8 cellular contexts compared by ENCODE assay signal in the genomic region with DNA sequence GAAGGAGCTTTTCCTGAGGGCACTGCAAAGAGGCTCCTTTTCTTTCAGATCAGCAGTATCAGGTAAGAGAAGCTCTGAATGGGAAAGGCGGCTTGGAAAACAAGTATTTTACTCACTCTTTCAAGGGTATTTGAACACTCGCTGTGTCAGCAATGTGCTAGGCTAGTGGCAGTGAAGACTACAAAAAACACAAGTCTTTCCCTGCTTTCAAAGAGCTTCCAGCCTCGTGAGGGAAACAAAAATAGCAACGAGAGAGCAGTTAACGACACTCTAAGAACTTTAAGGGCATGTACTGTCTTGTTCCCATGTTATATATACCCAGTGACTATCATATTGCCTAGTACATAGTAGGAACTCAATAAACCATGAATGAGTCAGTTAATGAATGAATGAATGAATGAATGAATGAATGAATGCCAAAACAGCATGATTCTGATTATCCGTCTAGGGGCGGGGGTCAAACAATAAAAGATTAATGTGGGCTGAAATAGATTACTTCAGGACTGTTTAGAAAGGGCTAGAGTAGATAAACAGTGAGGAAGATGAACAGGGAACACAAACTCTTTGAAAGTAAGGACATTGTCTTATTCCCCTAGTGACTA. TPM values are rescaled to one million over a fixed set of nuclear protein-coding genes. Genes with fewer than 3 reads are reported as not detected.
DNase-seq lines count a peak whose midpoint lies in the region; ATAC-seq and TF ChIP-seq lines count a peak whose summit lies in the region.

No MANE protein-coding gene starts in this region.

- peaks cover 0 to 2% of the 10 kb centered on the region in 2 donors for H3K36me3 Mint-ChIP-seq in CD4-positive, alpha-beta memory T cell
- H3K36me3 Mint-ChIP-seq in naive thymus-derived CD8-positive, alpha-beta T cell, result no peaks in the 10 kb centered on the region

- peak overlapping the region; percentile 55 to 96 (median 95) for H3K27ac Mint-ChIP-seq in CD4-positive, alpha-beta memory T cell
- peak overlapping the region in 8 of 10 donors; percentile 21 to 98 (median 96) for H3K27ac Mint-ChIP-seq in naive thymus-derived CD8-positive, alpha-beta T cell

- no peak overlapping the region for H3K4me3 ChIP-seq in CD4-positive, alpha-beta memory T cell (ENCODE audit: low read length in 2 of 2)
- H3K4me3 ChIP-seq in colonic mucosa, result peak overlapping the region; percentile 49

- H3K27ac ChIP-seq in CD4-positive, alpha-beta memory T cell (ENCODE audit: low read depth, low read length), result no peak overlapping the region
- no peak overlapping the region for H3K27ac ChIP-seq in colonic mucosa

- no peaks in the 10 kb centered on the region for H3K9me3 Mint-ChIP-seq in CD4-positive, alpha-beta memory T cell
- no peaks in the 10 kb centered on the region for H3K9me3 Mint-ChIP-seq in naive thymus-derived CD8-positive, alpha-beta T cell

- H3K4me1 Mint-ChIP-seq in CD4-positive, alpha-beta memory T cell, result peaks cover 10 to 14% (median 12%) of the 10 kb centered on the region in 4 donors
- H3K4me1 Mint-ChIP-seq in naive thymus-derived CD8-positive, alpha-beta T cell, result peaks cover 10 to 16% (median 14%) of the 10 kb centered on the region in 4 donors

- CTCF ChIA-PET in CD4-positive, alpha-beta memory T cell (lab: Charles Lee; ENCODE audit: partially characterized antibody), result interaction anchor here (1.1 to 1.8 kb wide), 3 partner anchors 114 to 196 kb away, joined by 3 to 9 read pairs (median 8); a partner anchor contains a TSS

- no peaks in the 10 kb centered on the region for H3K9me3 ChIP-seq in CD4-positive, alpha-beta memory T cell (ENCODE audit: control insufficient read depth in 1 of 2, low read length in 2 of 2)
- H3K9me3 ChIP-seq in colonic mucosa, result no peaks in the 10 kb centered on the region

- peak overlapping the region in 1 of 2 donors; percentile 53 for H3K9ac ChIP-seq in colonic mucosa (ENCODE audit: low read depth in 2 of 2, low read length in 2 of 2)

- no peak for TF ChIP-seq CTCF in colonic mucosa (IDR thresholded peaks at IDR 0.05)

- H3K27me3 Mint-ChIP-seq in CD4-positive, alpha-beta memory T cell, result peaks cover 10 to 13% of the 10 kb centered on the region in 2 donors
- peaks cover 10 to 26% (median 15%) of the 10 kb centered on the region in 5 donors for H3K27me3 Mint-ChIP-seq in naive thymus-derived CD8-positive, alpha-beta T cell

- POLR2A ChIA-PET in CD4-positive, alpha-beta memory T cell (lab: Charles Lee; ENCODE audit: partially characterized antibody), result interaction anchor here (0.6 to 1.5 kb wide), 4 partner anchors 8 to 197 kb away, joined by 3 to 5 read pairs (median 3); a partner anchor contains a TSS
- POLR2A ChIA-PET in naive thymus-derived CD8-positive, alpha-beta T cell (lab: Charles Lee), result interaction anchor here (0.5 kb wide), 1 partner anchor 204 kb away, joined by 6 read pairs; no protein-coding TSS in a partner anchor

- no peaks in the 10 kb centered on the region for H3K36me3 ChIP-seq in CD4-positive, alpha-beta memory T cell (ENCODE audit: insufficient read depth, low read length)
- H3K36me3 ChIP-seq in colonic mucosa, result no peaks in the 10 kb centered on the region

- H3K27me3 ChIP-seq in CD4-positive, alpha-beta memory T cell (ENCODE audit: insufficient read depth, low read length), result no peaks in the 10 kb centered on the region
- no peaks in the 10 kb centered on the region for H3K27me3 ChIP-seq in colonic mucosa

- DNase-seq in CD4-positive, alpha-beta memory T cell, result no peak
- no peak for DNase-seq in colonic mucosa
- DNase-seq in naive thymus-derived CD8-positive, alpha-beta T cell, result no peak
- no peak for DNase-seq in NCI-H2029 (lab: John Stamatoyannopoulos, UW)
- no peak for DNase-seq in activated CD4-positive, alpha-beta T cell treated with anti-CD3 and anti-CD28 coated beads for 4 hours

- peaks cover 10% of the 10 kb centered on the region for H3K4me1 ChIP-seq in CD4-positive, alpha-beta memory T cell (ENCODE audit: insufficient read depth, low read length)
- no peaks in the 10 kb centered on the region for H3K4me1 ChIP-seq in colonic mucosa

- peak; percentile 1 for ATAC-seq in HG03520 (IDR thresholded peaks at IDR 0.05; ENCODE audit: unreplicated experiment)
- ATAC-seq in naive thymus-derived CD8-positive, alpha-beta T cell, result peak in 1 of 2 donors; percentile 19
- no peak for ATAC-seq in HG03196 (IDR thresholded peaks at IDR 0.05; ENCODE audit: unreplicated experiment)
- ATAC-seq in HG02798 (IDR thresholded peaks at IDR 0.05; ENCODE audit: poor library complexity, unreplicated experiment), result no peak

- intact Hi-C loops in CD4-positive, alpha-beta memory T cell (cut with micrococcal nuclease), result loop anchor here (1.0 kb wide), 1 partner anchor 139 kb away; a partner anchor contains a TSS
- intact Hi-C loops in colonic mucosa (cut with DNase I), result no loop called here

- H3K4me3 Mint-ChIP-seq in CD4-positive, alpha-beta memory T cell, result peak overlapping the region; percentile 32 to 96 (median 88)
- H3K4me3 Mint-ChIP-seq in naive thymus-derived CD8-positive, alpha-beta T cell, result peak overlapping the region; percentile 79 to 97 (median 92)

RNA-seq across cellular contexts. Expression of a gene that starts 14.2 kb away (rescaled TPM):
- 1 to 10 TPM in 1 of 2 experiments, under 1 TPM in 1; 0.80 to 1.3 TPM for total RNA-seq in CD4-positive, alpha-beta memory T cell
- polyA plus RNA-seq in CD4-positive, alpha-beta memory T cell, result 1 to 10 TPM; 3.2 to 4.3 TPM
- total RNA-seq in colonic mucosa, result 1 to 10 TPM in 1 of 2 donors, under 1 TPM in 1; 0.98 to 1.1 TPM
- not detected for total RNA-seq in naive thymus-derived CD8-positive, alpha-beta T cell
- under 1 TPM in 2 of 3 donors, not detected in 1; 0.08 to 0.51 TPM for polyA plus RNA-seq in naive thymus-derived CD8-positive, alpha-beta T cell
